Comparison of ENCODE assay signal across 8 cellular contexts in the genomic region with DNA sequence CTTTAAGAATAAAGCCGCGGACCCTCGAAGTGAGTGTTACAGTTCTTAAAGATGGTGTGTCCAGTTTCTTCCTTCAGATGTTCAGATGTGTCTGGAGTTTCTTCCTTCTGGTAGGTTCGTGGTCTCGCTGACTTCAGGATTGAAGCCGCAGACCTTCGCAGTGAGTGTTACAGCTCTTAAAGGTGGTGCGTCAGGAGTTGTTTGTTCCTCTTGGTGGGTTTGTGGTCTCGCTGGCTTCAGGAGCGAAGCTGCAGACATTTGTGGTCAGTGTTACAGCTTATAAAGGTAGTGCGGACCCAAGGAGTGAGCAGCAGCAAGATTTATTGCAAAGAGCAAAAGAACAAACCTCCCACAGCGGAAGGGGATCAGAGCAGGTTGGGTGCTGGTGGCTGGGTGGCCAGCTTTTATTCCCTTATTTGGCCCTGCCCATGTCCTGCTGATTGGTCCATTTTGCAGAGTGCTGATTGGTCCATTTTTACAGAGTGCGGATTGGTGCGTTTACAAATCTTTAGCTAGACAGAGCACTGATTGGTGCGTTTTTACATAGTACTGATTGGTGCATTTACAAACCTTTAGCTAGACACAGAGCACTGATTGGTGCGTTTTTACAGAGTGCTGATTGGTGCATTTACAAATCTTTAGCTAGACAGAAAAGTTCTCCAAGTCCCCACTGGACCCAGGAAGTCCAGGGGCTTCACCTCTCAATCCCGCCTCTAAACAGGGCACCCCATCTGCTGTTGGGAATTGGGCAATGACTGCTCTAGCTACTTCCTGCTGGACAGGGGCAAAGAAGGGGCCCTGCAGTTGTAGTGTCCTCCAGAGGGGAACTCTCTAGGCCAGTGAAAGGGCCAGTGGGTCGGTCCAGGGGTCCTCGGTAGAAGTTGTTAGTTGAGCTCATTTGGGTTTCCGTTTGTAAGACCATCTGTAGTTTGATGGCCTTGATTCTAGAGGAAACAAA. TPM values are rescaled to one million over a fixed set of nuclear protein-coding genes. Genes with fewer than 3 reads are reported as not detected.
DNase-seq lines count a peak whose midpoint lies in the region; ATAC-seq, FAIRE-seq and TF ChIP-seq lines count a peak whose summit lies in the region.
"Not testable (repeated sequence)": the region's sequence is repeated elsewhere in the genome, so short reads cannot be mapped to it uniquely, and the experiment has no call there.

No MANE protein-coding gene starts in this region.

- not testable (repeated sequence) for TF ChIP-seq EP300 in K562 (IDR thresholded peaks at IDR 0.05; ENCODE audit: low read length)

- CTCF ChIA-PET in activated CD4-positive, alpha-beta T cell treated with anti-CD3 and anti-CD28 coated beads, Interleukin-2, amount 10 ng/mL, durations not matched to agents 7 days and 5 days (lab: Charles Lee): interaction anchor here (0.6 kb wide), 1 partner anchor 58 kb away, joined by 3 read pairs; no protein-coding TSS in a partner anchor
- CTCF ChIA-PET in K562 (lab: Yijun Ruan, JAX; ENCODE audit: low intra/inter-chr PET ratio): not testable (repeated sequence)

- H3K9me3 ChIP-seq in BE2C; HAP-1; OCI-LY3 (ENCODE audit: insufficient read depth, low read length); neutrophil: not testable (repeated sequence)
- peaks cover 23% of the 10 kb centered on the region for H3K9me3 ChIP-seq in K562 (replicated peaks; ENCODE audit: control insufficient read depth, insufficient read depth, low read depth, low read length)

- H3K79me2 ChIP-seq in OCI-LY3 (ENCODE audit: low read length) (peaks cover 77% of the 10 kb centered on the region), K562 (ENCODE audit: control insufficient read depth, insufficient read depth, low read length) (peaks cover 85% of the 10 kb centered on the region)

- not testable (repeated sequence) for H3K9me1 ChIP-seq in K562 (ENCODE audit: control insufficient read depth, insufficient read depth, low read length)

- H3K27ac Mint-ChIP-seq in activated CD4-positive, alpha-beta T cell treated with anti-CD3 and anti-CD28 coated beads, Interleukin-2, amount 10 ng/mL, durations not matched to agents 7 days and 5 days: peak overlapping the region; percentile 94
- H3K27ac Mint-ChIP-seq in stimulated activated naive B cell treated with anti-CD40 and anti-IgM and Interleukin-4, amounts not matched to agents 10 μg/mL and 1 μg/mL and 100 μg/mL, for 72 hours: peak overlapping the region; percentile 96

- peak overlapping the region; percentile 61; the same call in 1 of the 2 replicates for H3K4me3 ChIP-seq in BE2C (ENCODE audit: low read depth, low read length)
- H3K4me3 ChIP-seq in HAP-1: peak overlapping the region; percentile 39
- peak overlapping the region; percentile 90 for H3K4me3 ChIP-seq in OCI-LY3 (ENCODE audit: low read length)
- H3K4me3 ChIP-seq in K562: peak overlapping the region; percentile 73
- peak overlapping the region; percentile 56 to 61 for H3K4me3 ChIP-seq in foreskin fibroblast (ENCODE audit: low read depth in 1 of 2, low read length in 2 of 2)
- peak overlapping the region; percentile 73 to 76 for H3K4me3 ChIP-seq in neutrophil (ENCODE audit: low read depth in 1 of 2, low read length in 1 of 2)

- not testable (repeated sequence) for DNase-seq in BE2C, foreskin fibroblast
- DNase-seq in HAP-1 (ENCODE audit: low spot score in 2 of 2): peak in 1 of 2 experiments; percentile 38
- DNase-seq in activated CD4-positive, alpha-beta T cell treated with anti-CD3 and anti-CD28 coated beads, Interleukin-2, amount 10 ng/mL, durations not matched to agents 7 days and 5 days: peak; percentile 34
- peak in 1 of 4 experiments; percentile 81 for DNase-seq in K562 (ENCODE audit: extremely low read depth in 1 of 4, low spot score in 3 of 4)
- DNase-seq in stimulated activated naive B cell treated with anti-CD40 and anti-IgM and Interleukin-4, amounts not matched to agents 10 μg/mL and 1 μg/mL and 100 μg/mL, for 72 hours: peak; percentile 20

- peak; percentile 52 for ATAC-seq in K562
- not testable (repeated sequence) for ATAC-seq in stimulated activated naive B cell treated with anti-CD40 and anti-IgM and Interleukin-4, amounts not matched to agents 10 μg/mL and 1 μg/mL and 100 μg/mL, for 72 hours (replicated peaks)

- H3K4me2 ChIP-seq in OCI-LY3 (ENCODE audit: low read length): peak overlapping the region; percentile 97
- H3K4me2 ChIP-seq in K562 (ENCODE audit: insufficient read depth, low read length): peak overlapping the region; percentile 96

- not testable (repeated sequence) for H3K4me1 ChIP-seq in BE2C
- H3K4me1 ChIP-seq in HAP-1 (peaks cover 20% of the 10 kb centered on the region), OCI-LY3 (ENCODE audit: low read length) (peaks cover 27% of the 10 kb centered on the region), K562 (replicated peaks in 1 of 2; ENCODE audit: control insufficient read depth in 2 of 2, insufficient read depth in 2 of 2, low read length in 2 of 2) (peaks cover 9 to 22% of the 10 kb centered on the region in 2 experiments; a peak in 4 of 5 replicates), neutrophil (ENCODE audit: control insufficient read depth in 1 of 2, insufficient read depth in 1 of 2, low read depth in 1 of 2, low read length in 1 of 2) (peaks cover 72 to 85% of the 10 kb centered on the region in 2 experiments)

- BruUV-seq in K562 (replicated peaks; lab: Mats Ljungman, UMichigan): TSS peak; percentile 94

- H4K20me1 ChIP-seq in OCI-LY3 (ENCODE audit: insufficient read depth, low read length): peaks cover 29% of the 10 kb centered on the region
- H4K20me1 ChIP-seq in K562 (replicated peaks; ENCODE audit: control insufficient read depth, insufficient read depth, low read length): not testable (repeated sequence)

- not testable (repeated sequence) for TF ChIP-seq CTCF in BE2C (IDR thresholded peaks at IDR 0.05; ENCODE audit: low read depth, low read length); OCI-LY3 (IDR thresholded peaks at IDR 0.05; ENCODE audit: low read depth, low read length); K562 (IDR thresholded peaks at IDR 0.05 in 2 of 3, conservative IDR thresholded peaks at IDR 0.05 in 1 of 3; ENCODE audit: insufficient read depth in 2 of 3, low read depth in 1 of 3, low read length in 3 of 3); foreskin fibroblast (IDR thresholded peaks at IDR 0.05; ENCODE audit: low read depth, low read length); neutrophil (IDR thresholded peaks at IDR 0.05)

- in situ Hi-C loops in HAP-1 (cut with MboI; ENCODE audit: low sequenced_read_pairs): loop anchor here (25.0 kb wide), 1 partner anchor 494 kb away; a partner anchor contains a TSS
- in situ Hi-C loops in K562 (cut with MboI): not testable (repeated sequence)

- H3K9me3 Mint-ChIP-seq in activated CD4-positive, alpha-beta T cell treated with anti-CD3 and anti-CD28 coated beads, Interleukin-2, amount 10 ng/mL, durations not matched to agents 7 days and 5 days; stimulated activated naive B cell treated with anti-CD40 and anti-IgM and Interleukin-4, amounts not matched to agents 10 μg/mL and 1 μg/mL and 100 μg/mL, for 72 hours: not testable (repeated sequence)

- intact Hi-C loops in K562 (cut with micrococcal nuclease): loop anchor here (10.0 kb wide), 1 partner anchor 281 kb away; a partner anchor contains a TSS

- peaks cover 49% of the 10 kb centered on the region for H3K36me3 Mint-ChIP-seq in activated CD4-positive, alpha-beta T cell treated with anti-CD3 and anti-CD28 coated beads, Interleukin-2, amount 10 ng/mL, durations not matched to agents 7 days and 5 days (ENCODE audit: low read depth)
- peaks cover 34 to 48% of the 10 kb centered on the region in 2 donors for H3K36me3 Mint-ChIP-seq in stimulated activated naive B cell treated with anti-CD40 and anti-IgM and Interleukin-4, amounts not matched to agents 10 μg/mL and 1 μg/mL and 100 μg/mL, for 72 hours

- WGBS in K562 (ENCODE audit: insufficient coverage, low coverage, missing lambda C conversion rate): 58% methylated on average over 20 of the region's 20 CpGs

- peaks cover 59% of the 10 kb centered on the region for H3K4me1 Mint-ChIP-seq in activated CD4-positive, alpha-beta T cell treated with anti-CD3 and anti-CD28 coated beads, Interleukin-2, amount 10 ng/mL, durations not matched to agents 7 days and 5 days
- peaks cover 28 to 54% of the 10 kb centered on the region in 2 donors for H3K4me1 Mint-ChIP-seq in stimulated activated naive B cell treated with anti-CD40 and anti-IgM and Interleukin-4, amounts not matched to agents 10 μg/mL and 1 μg/mL and 100 μg/mL, for 72 hours

- H3K36me3 ChIP-seq in BE2C; OCI-LY3 (replicated peaks; ENCODE audit: low read depth, low read length); neutrophil: not testable (repeated sequence)
- H3K36me3 ChIP-seq in HAP-1 (replicated peaks) (peaks cover 38% of the 10 kb centered on the region), K562 (ENCODE audit: control insufficient read depth, insufficient read depth, low read length) (peaks cover 44% of the 10 kb centered on the region)

- not testable (repeated sequence) for FAIRE-seq in K562 (lab: Jason Lieb, UNC)

- H3K4me3 Mint-ChIP-seq in activated CD4-positive, alpha-beta T cell treated with anti-CD3 and anti-CD28 coated beads, Interleukin-2, amount 10 ng/mL, durations not matched to agents 7 days and 5 days: peak overlapping the region; percentile 85
- peak overlapping the region; percentile 91 to 94 for H3K4me3 Mint-ChIP-seq in stimulated activated naive B cell treated with anti-CD40 and anti-IgM and Interleukin-4, amounts not matched to agents 10 μg/mL and 1 μg/mL and 100 μg/mL, for 72 hours

- peak; percentile 97 for TF ChIP-seq POLR2A in K562 (conservative IDR thresholded peaks at IDR 0.05)

- H3K27ac ChIP-seq in OCI-LY3 (ENCODE audit: low read length): not testable (repeated sequence)
- H3K27ac ChIP-seq in K562 (ENCODE audit: extremely low read depth, low read depth, low read length) (peak overlapping the region; percentile 86), neutrophil (peak overlapping the region; percentile 88)

- TF ChIP-seq RAD21 in K562 (CRISPR knock-in tag; conservative IDR thresholded peaks at IDR 0.05 in 1 of 2, IDR thresholded peaks at IDR 0.05 in 1 of 2): not testable (repeated sequence)

- not testable (repeated sequence) for H3K27me3 ChIP-seq in BE2C; HAP-1 (ENCODE audit: low read depth); OCI-LY3 (ENCODE audit: low read depth, low read length); K562 (ENCODE audit: control insufficient read depth in 2 of 2, insufficient read depth in 2 of 2, low read length in 2 of 2); neutrophil

- not testable (repeated sequence) for H3K27me3 Mint-ChIP-seq in activated CD4-positive, alpha-beta T cell treated with anti-CD3 and anti-CD28 coated beads, Interleukin-2, amount 10 ng/mL, durations not matched to agents 7 days and 5 days; stimulated activated naive B cell treated with anti-CD40 and anti-IgM and Interleukin-4, amounts not matched to agents 10 μg/mL and 1 μg/mL and 100 μg/mL, for 72 hours

- H3K9ac ChIP-seq in OCI-LY3 (ENCODE audit: low read length) (peak overlapping the region; percentile 94), K562 (ENCODE audit: insufficient read depth in 1 of 2, low read depth in 2 of 2, low read length in 2 of 2) (peak overlapping the region; percentile 89 to 100; a peak in 3 of 4 replicates)

- H2AFZ ChIP-seq in OCI-LY3 (ENCODE audit: low read depth, low read length); K562 (ENCODE audit: low read depth, low read length): not testable (repeated sequence)

- POLR2A ChIA-PET in activated CD4-positive, alpha-beta T cell treated with anti-CD3 and anti-CD28 coated beads, Interleukin-2, amount 10 ng/mL, durations not matched to agents 7 days and 5 days (lab: Charles Lee): interaction anchor here (0.6 kb wide), 1 partner anchor 15 kb away, joined by 3 read pairs; no protein-coding TSS in a partner anchor
- POLR2A ChIA-PET in K562 (lab: Yijun Ruan, JAX): interaction anchor here (0.6 to 1.9 kb wide), 8 partner anchors 15 to 94 kb away, joined by 3 to 6 read pairs (median 4); a partner anchor contains a TSS

RNA-seq across cellular contexts. Expression of a gene that starts 1.8 kb away (rescaled TPM):
- 11.2 TPM for polyA plus RNA-seq in BE2C (2012; ENCODE audit: insufficient read depth, insufficient read length, low read depth)
- total RNA-seq in activated CD4-positive, alpha-beta T cell treated with anti-CD3 and anti-CD28 coated beads, Interleukin-2, amount 10 ng/mL, durations not matched to agents 7 days and 5 days: 10 to 100 TPM; 15.6 to 16.0 TPM
- 12.2 and 13.0 TPM in 2 replicates for total RNA-seq in K562 (2011; cell fraction: chromatin; rRNA removed; ENCODE audit: low replicate concordance)
- 12.4 and 16.3 TPM in 2 replicates for total RNA-seq in K562 (2011; cell fraction: nucleolus; rRNA removed)
- total RNA-seq in K562 (2011; cell fraction: nucleoplasm; rRNA removed): 14.6 and 19.5 TPM in 2 replicates
- total RNA-seq in K562 (2014; rRNA removed) (14.9 and 23.0 TPM in 2 replicates), K562 (2014; rRNA removed; fragmentation: Illumina TruSeq; extraction: Trizol) (13.5 and 13.8 TPM in 2 replicates), K562 (2015; rRNA removed; fragmentation: Illumina TruSeq; extraction: Trizol) (13.8 and 14.4 TPM in 2 replicates), K562 (2021) (24.1 and 24.8 TPM in 2 replicates)
- polyA plus RNA-seq in K562 (2011; rRNA removed) (9.6 and 10.4 TPM in 2 replicates), K562 (2014; fragmentation: Illumina TruSeq; extraction: Trizol) (11.6 and 12.3 TPM in 2 replicates), K562 (2014; fragmentation: Nextera tagmentation; extraction: Ambion mirVana) (10 to 100 TPM; 28.2 to 38.6 TPM), K562 (2014; rRNA removed) (9.7 TPM in 2 replicates)
- 8.6 and 10.8 TPM in 2 replicates for polyA plus RNA-seq in K562 (2011; cell fraction: cytosol; rRNA removed)
- polyA plus RNA-seq in K562 (2011; cell fraction: nucleus; rRNA removed): 4.9 and 6.9 TPM in 2 replicates
- polyA plus RNA-seq in K562 (2012): 11.7 and 12.1 TPM in 2 replicates
- polyA minus RNA-seq in K562 (2011; rRNA and poly(A)+ RNA removed): 7.7 and 10.1 TPM in 2 replicates
- 15.2 and 15.6 TPM in 2 replicates for polyA minus RNA-seq in K562 (2011; cell fraction: cytosol; rRNA and poly(A)+ RNA removed)
- polyA minus RNA-seq in K562 (2011; cell fraction: nucleus; rRNA and poly(A)+ RNA removed): 9.9 and 11.7 TPM in 2 replicates

RNA-seq across cellular contexts. Expression of a gene that starts 17.8 kb away (rescaled TPM):
- 0.15 TPM for polyA plus RNA-seq in BE2C (2012; ENCODE audit: insufficient read depth, insufficient read length, low read depth)
- under 1 TPM; 0.35 TPM for total RNA-seq in activated CD4-positive, alpha-beta T cell treated with anti-CD3 and anti-CD28 coated beads, Interleukin-2, amount 10 ng/mL, durations not matched to agents 7 days and 5 days
- total RNA-seq in K562 (2011; cell fraction: chromatin; rRNA removed; ENCODE audit: low replicate concordance): 0.14 and 0.72 TPM in 2 replicates
- 0.83 and 1.7 TPM in 2 replicates for total RNA-seq in K562 (2011; cell fraction: nucleolus; rRNA removed)
- 0.61 and 0.66 TPM in 2 replicates for total RNA-seq in K562 (2011; cell fraction: nucleoplasm; rRNA removed)
- 1.3 and 1.5 TPM in 2 replicates for total RNA-seq in K562 (2014; rRNA removed)
- 0.41 and 0.58 TPM in 2 replicates for total RNA-seq in K562 (2014; rRNA removed; fragmentation: Illumina TruSeq; extraction: Trizol)
- total RNA-seq in K562 (2015; rRNA removed; fragmentation: Illumina TruSeq; extraction: Trizol): 0.83 and 1.1 TPM in 2 replicates
- total RNA-seq in K562 (2021): 1.2 TPM in 2 replicates
- polyA plus RNA-seq in K562 (2011; rRNA removed): 0.24 and 0.31 TPM in 2 replicates
- 0.21 and 0.58 TPM in 2 replicates for polyA plus RNA-seq in K562 (2011; cell fraction: cytosol; rRNA removed)
- 0.37 and 0.40 TPM in 2 replicates for polyA plus RNA-seq in K562 (2011; cell fraction: nucleus; rRNA removed)
- 0.57 and 0.64 TPM in 2 replicates for polyA plus RNA-seq in K562 (2012)
- polyA plus RNA-seq in K562 (2014; fragmentation: Illumina TruSeq; extraction: Trizol): 0.28 and 0.47 TPM in 2 replicates
- under 1 TPM; 0.03 to 0.04 TPM for polyA plus RNA-seq in K562 (2014; fragmentation: Nextera tagmentation; extraction: Ambion mirVana)
- 0.49 and 1.2 TPM in 2 replicates for polyA plus RNA-seq in K562 (2014; rRNA removed)
- 0.33 and 0.42 TPM in 2 replicates for polyA minus RNA-seq in K562 (2011; rRNA and poly(A)+ RNA removed)
- 0.67 TPM in 1 of 2 replicates, not detected in the other for polyA minus RNA-seq in K562 (2011; cell fraction: cytosol; rRNA and poly(A)+ RNA removed)
- polyA minus RNA-seq in K562 (2011; cell fraction: nucleus; rRNA and poly(A)+ RNA removed): 0.67 and 1.00 TPM in 2 replicates

RNA-seq across cellular contexts. Expression of a gene that starts 18.4 kb away (rescaled TPM):
- 15.1 TPM for polyA plus RNA-seq in BE2C (2012; ENCODE audit: insufficient read depth, insufficient read length, low read depth)
- 10 to 100 TPM; 49.3 to 49.8 TPM for total RNA-seq in activated CD4-positive, alpha-beta T cell treated with anti-CD3 and anti-CD28 coated beads, Interleukin-2, amount 10 ng/mL, durations not matched to agents 7 days and 5 days
- 164 and 173 TPM in 2 replicates for total RNA-seq in K562 (2011; cell fraction: chromatin; rRNA removed; ENCODE audit: low replicate concordance)
- total RNA-seq in K562 (2011; cell fraction: nucleolus; rRNA removed): 94.1 and 96.4 TPM in 2 replicates
- 75.4 and 97.2 TPM in 2 replicates for total RNA-seq in K562 (2011; cell fraction: nucleoplasm; rRNA removed)
- total RNA-seq in K562 (2014; rRNA removed) (42.2 and 48.9 TPM in 2 replicates), K562 (2014; rRNA removed; fragmentation: Illumina TruSeq; extraction: Trizol) (52.4 and 56.9 TPM in 2 replicates), K562 (2015; rRNA removed; fragmentation: Illumina TruSeq; extraction: Trizol) (64.0 and 66.2 TPM in 2 replicates), K562 (2021) (71.3 and 74.0 TPM in 2 replicates)
- polyA plus RNA-seq in K562 (2011; rRNA removed) (61.4 and 67.2 TPM in 2 replicates), K562 (2014; fragmentation: Illumina TruSeq; extraction: Trizol) (54.3 and 60.2 TPM in 2 replicates), K562 (2014; fragmentation: Nextera tagmentation; extraction: Ambion mirVana) (1 to 10 TPM; 5.3 to 7.2 TPM), K562 (2014; rRNA removed) (46.7 and 54.2 TPM in 2 replicates)
- polyA plus RNA-seq in K562 (2011; cell fraction: cytosol; rRNA removed): 35.5 and 45.2 TPM in 2 replicates
- polyA plus RNA-seq in K562 (2011; cell fraction: nucleus; rRNA removed): 59.3 and 73.4 TPM in 2 replicates
- 52.4 and 57.0 TPM in 2 replicates for polyA plus RNA-seq in K562 (2012)
- 97.7 and 99.1 TPM in 2 replicates for polyA minus RNA-seq in K562 (2011; rRNA and poly(A)+ RNA removed)
- 33.7 and 42.9 TPM in 2 replicates for polyA minus RNA-seq in K562 (2011; cell fraction: cytosol; rRNA and poly(A)+ RNA removed)
- 35.9 and 75.0 TPM in 2 replicates for polyA minus RNA-seq in K562 (2011; cell fraction: nucleus; rRNA and poly(A)+ RNA removed)

RNA-seq across cellular contexts. Expression of a gene that starts 26.1 kb away (rescaled TPM):
- 0.52 TPM for polyA plus RNA-seq in BE2C (2012; ENCODE audit: insufficient read depth, insufficient read length, low read depth)
- under 1 TPM; 0.25 to 0.52 TPM for total RNA-seq in activated CD4-positive, alpha-beta T cell treated with anti-CD3 and anti-CD28 coated beads, Interleukin-2, amount 10 ng/mL, durations not matched to agents 7 days and 5 days
- total RNA-seq in K562 (2011; cell fraction: chromatin; rRNA removed; ENCODE audit: low replicate concordance): not detected in 2 replicates
- total RNA-seq in K562 (2011; cell fraction: nucleolus; rRNA removed): not detected in 2 replicates
- not detected in 2 replicates for total RNA-seq in K562 (2011; cell fraction: nucleoplasm; rRNA removed)
- total RNA-seq in K562 (2014; rRNA removed): not detected in 2 replicates
- not detected in 2 replicates for total RNA-seq in K562 (2014; rRNA removed; fragmentation: Illumina TruSeq; extraction: Trizol)
- total RNA-seq in K562 (2015; rRNA removed; fragmentation: Illumina TruSeq; extraction: Trizol): not detected in 2 replicates
- not detected in 2 replicates for total RNA-seq in K562 (2021)
- 0.03 and 0.07 TPM in 2 replicates for polyA plus RNA-seq in K562 (2011; rRNA removed)
- polyA plus RNA-seq in K562 (2011; cell fraction: cytosol; rRNA removed): not detected in 2 replicates
- not detected in 2 replicates for polyA plus RNA-seq in K562 (2011; cell fraction: nucleus; rRNA removed)
- polyA plus RNA-seq in K562 (2012): 0.05 TPM in 1 of 2 replicates, not detected in the other
- polyA plus RNA-seq in K562 (2014; fragmentation: Illumina TruSeq; extraction: Trizol): not detected in 2 replicates
- polyA plus RNA-seq in K562 (2014; fragmentation: Nextera tagmentation; extraction: Ambion mirVana): not detected
- polyA plus RNA-seq in K562 (2014; rRNA removed): not detected in 2 replicates
- polyA minus RNA-seq in K562 (2011; rRNA and poly(A)+ RNA removed): not detected in 2 replicates
- polyA minus RNA-seq in K562 (2011; cell fraction: cytosol; rRNA and poly(A)+ RNA removed): not detected in 2 replicates
- polyA minus RNA-seq in K562 (2011; cell fraction: nucleus; rRNA and poly(A)+ RNA removed): not detected in 2 replicates

Comparison
In these comparisons a context has a peak if more than half of its experiments do, and no peak if none do; other contexts are left out.
1. H3K4me3 ChIP-seq: peak in every context shown above with its lines; median percentile 90 in OCI-LY3; 74 in neutrophil; 73 in K562; 61 in BE2C; 58 in foreskin fibroblast; 39 in HAP-1.